ENCODE assay signal across 17 cellular contexts in the genomic region with DNA sequence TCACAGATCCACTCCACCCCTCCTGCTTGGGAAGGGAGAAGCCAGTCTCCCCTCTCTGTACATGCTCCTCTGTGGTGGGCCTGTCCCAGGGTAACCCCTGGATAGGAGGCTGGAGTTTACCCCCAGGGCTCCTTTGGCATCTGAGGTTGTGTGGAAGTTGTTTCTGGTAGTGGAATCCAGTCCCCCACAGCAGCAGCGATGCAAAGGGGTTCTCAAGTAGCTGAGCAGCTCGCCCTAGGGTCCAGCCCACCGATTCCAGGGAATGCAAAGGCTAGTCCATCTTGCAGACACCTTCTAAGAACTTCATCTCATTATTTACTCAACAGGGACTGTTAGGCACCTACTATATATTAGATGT. TPM values are rescaled to one million over a fixed set of nuclear protein-coding genes. Genes with fewer than 3 reads are reported as not detected.
A peak's percentile ranks its signal among the peaks of the same experiment; 100 is the strongest.
DNase-seq lines count a peak whose midpoint lies in the region; ATAC-seq and TF ChIP-seq lines count a peak whose summit lies in the region.
"Had no signal": no experiment of that assay in that cellular context is flagged by ENCODE, and none has a peak within 500 bp of the region (broad histone marks: within the 10 kb centered on the region; RNA-seq: fewer than 3 reads in every experiment).

No MANE protein-coding gene starts in this region.

- no peak overlapping the region for H3K27ac ChIP-seq in HEK293 (ENCODE audit: extremely low read depth, low read depth, low read length)
- no peak overlapping the region for H3K27ac ChIP-seq in upper lobe of left lung
- H3K27ac ChIP-seq: colonic mucosa, left lung, prostate gland had no signal

- H3K4me3 ChIP-seq in HEK293 (ENCODE audit: low read depth, low read length) (no peak overlapping the region), upper lobe of left lung (no peak overlapping the region)
- H3K4me3 ChIP-seq: MG63 had no signal

- CTCF ChIA-PET in activated CD4-positive, alpha-beta T cell treated with anti-CD3 and anti-CD28 coated beads, Interleukin-2, amount 10 ng/mL, durations not matched to agents 7 days and 5 days (lab: Charles Lee) = interaction anchor here (0.5 to 3.2 kb wide), 5 partner anchors 9 to 969 kb away, joined by 3 to 21 read pairs (median 4); no protein-coding TSS in a partner anchor
- CTCF ChIA-PET in HEK293 (lab: Yijun Ruan, JAX) = interaction anchor here (0.9 to 3.2 kb wide), 3 partner anchors 18 to 68 kb away, joined by 3 to 15 read pairs (median 9); no protein-coding TSS in a partner anchor

- ATAC-seq in activated naive CD8-positive, alpha-beta T cell treated with anti-CD3 and anti-CD28 coated beads, Interleukin-2, amount 10 ng/mL, durations not matched to agents 7 days and 5 days (ENCODE audit: low read depth) = peak; percentile 8
- ATAC-seq in GM21576 (IDR thresholded peaks at IDR 0.05; ENCODE audit: unreplicated experiment) (no peak), upper lobe of left lung (ENCODE audit: low FRiP score in 2 of 2) (no peak), HG03280 (IDR thresholded peaks at IDR 0.05; ENCODE audit: unreplicated experiment) (no peak)

- H3K4me1 ChIP-seq in HEK293 (ENCODE audit: control insufficient read depth, insufficient read depth, low read length) (no peaks in the 10 kb centered on the region), upper lobe of left lung (peaks cover 7 to 11% (median 8%) of the 10 kb centered on the region in 4 donors)
- H3K4me1 ChIP-seq: prostate gland had no signal

- H3K27me3 Mint-ChIP-seq in activated CD4-positive, alpha-beta T cell treated with anti-CD3 and anti-CD28 coated beads, Interleukin-2, amount 10 ng/mL, durations not matched to agents 7 days and 5 days = peaks cover 4% of the 10 kb centered on the region
- no peaks in the 10 kb centered on the region for H3K27me3 Mint-ChIP-seq in activated naive CD8-positive, alpha-beta T cell treated with anti-CD3 and anti-CD28 coated beads, Interleukin-2, amount 10 ng/mL, durations not matched to agents 7 days and 5 days
- peaks cover 3% of the 10 kb centered on the region for H3K27me3 Mint-ChIP-seq in nephron progenitor cell (ENCODE audit: low read depth, poor library complexity)

- no peak overlapping the region for H3K4me3 Mint-ChIP-seq in activated CD4-positive, alpha-beta T cell treated with anti-CD3 and anti-CD28 coated beads, Interleukin-2, amount 10 ng/mL, durations not matched to agents 7 days and 5 days
- H3K4me3 Mint-ChIP-seq in activated naive CD8-positive, alpha-beta T cell treated with anti-CD3 and anti-CD28 coated beads, Interleukin-2, amount 10 ng/mL, durations not matched to agents 7 days and 5 days = peak overlapping the region; percentile 72
- H3K4me3 Mint-ChIP-seq in nephron progenitor cell = peak overlapping the region; percentile 19

- TF ChIP-seq EP300 in upper lobe of left lung (IDR thresholded peaks at IDR 0.05) = no peak

- peaks cover 0 to 8% (median 0%) of the 10 kb centered on the region in 4 donors for H3K27me3 ChIP-seq in upper lobe of left lung
- H3K27me3 ChIP-seq: MG63 had no signal

- DNase-seq in activated CD4-positive, alpha-beta T cell treated with anti-CD3 and anti-CD28 coated beads, Interleukin-2, amount 10 ng/mL, durations not matched to agents 7 days and 5 days = no peak
- no peak for DNase-seq in activated CD4-positive, alpha-beta T cell treated with anti-CD3 and anti-CD28 coated beads, Interleukin-2, amount 50 U/mL, for 48 hours
- DNase-seq in activated naive CD8-positive, alpha-beta T cell treated with anti-CD3 and anti-CD28 coated beads, Interleukin-2, amount 10 ng/mL, durations not matched to agents 7 days and 5 days = no peak
- no peak for DNase-seq in nephron progenitor cell
- no peak for DNase-seq in upper lobe of left lung
- DNase-seq: colonic mucosa, foreskin melanocyte, MG63, NCI-H2029 treated with DMSO at 0.1 percent for 48 hours, NCI-H510A treated with DMSO at 0.1 percent for 48 hours, SIG-M5 had no signal

- peaks cover 8% of the 10 kb centered on the region for H3K36me3 Mint-ChIP-seq in activated CD4-positive, alpha-beta T cell treated with anti-CD3 and anti-CD28 coated beads, Interleukin-2, amount 10 ng/mL, durations not matched to agents 7 days and 5 days (ENCODE audit: low read depth)
- H3K36me3 Mint-ChIP-seq in activated naive CD8-positive, alpha-beta T cell treated with anti-CD3 and anti-CD28 coated beads, Interleukin-2, amount 10 ng/mL, durations not matched to agents 7 days and 5 days = no peaks in the 10 kb centered on the region
- no peaks in the 10 kb centered on the region for H3K36me3 Mint-ChIP-seq in nephron progenitor cell (ENCODE audit: low read depth)

- peaks cover 72% of the 10 kb centered on the region for H3K4me1 Mint-ChIP-seq in activated CD4-positive, alpha-beta T cell treated with anti-CD3 and anti-CD28 coated beads, Interleukin-2, amount 10 ng/mL, durations not matched to agents 7 days and 5 days
- H3K4me1 Mint-ChIP-seq in activated naive CD8-positive, alpha-beta T cell treated with anti-CD3 and anti-CD28 coated beads, Interleukin-2, amount 10 ng/mL, durations not matched to agents 7 days and 5 days = peaks cover 29% of the 10 kb centered on the region
- H3K4me1 Mint-ChIP-seq in nephron progenitor cell = peaks cover 30% of the 10 kb centered on the region

- 86 to 92% methylated on average over 3 of the region's 3 CpGs for WGBS in upper lobe of left lung, 2 donors

- H3K9me3 ChIP-seq in HEK293 (ENCODE audit: control insufficient read depth, insufficient read depth, low read depth, low read length) (no peaks in the 10 kb centered on the region), upper lobe of left lung (no peaks in the 10 kb centered on the region)
- H3K9me3 ChIP-seq: colonic mucosa, left lung, MG63, prostate gland had no signal

- H3K36me3 ChIP-seq in HEK293 (ENCODE audit: control insufficient read depth in 2 of 2, insufficient read depth in 1 of 2, low read length in 2 of 2) (no peaks in the 10 kb centered on the region), upper lobe of left lung (no peaks in the 10 kb centered on the region)
- H3K36me3 ChIP-seq: colonic mucosa, left lung, MG63, prostate gland had no signal

- POLR2A ChIA-PET in activated CD4-positive, alpha-beta T cell treated with anti-CD3 and anti-CD28 coated beads, Interleukin-2, amount 10 ng/mL, durations not matched to agents 7 days and 5 days (lab: Charles Lee) = no interaction called here
- POLR2A ChIA-PET in HEK293 (lab: Yijun Ruan, JAX) = interaction anchor here (1.2 kb wide), 1 partner anchor 21 kb away, joined by 3 read pairs; no protein-coding TSS in a partner anchor
- POLR2A ChIA-PET in activated naive CD8-positive, alpha-beta T cell treated with anti-CD3 and anti-CD28 coated beads, Interleukin-2, amount 10 ng/mL, durations not matched to agents 7 days and 5 days (lab: Charles Lee) = no interaction called here

- peak overlapping the region; percentile 85 for H3K27ac Mint-ChIP-seq in activated CD4-positive, alpha-beta T cell treated with anti-CD3 and anti-CD28 coated beads, Interleukin-2, amount 10 ng/mL, durations not matched to agents 7 days and 5 days
- peak overlapping the region; percentile 1 for H3K27ac Mint-ChIP-seq in activated naive CD8-positive, alpha-beta T cell treated with anti-CD3 and anti-CD28 coated beads, Interleukin-2, amount 10 ng/mL, durations not matched to agents 7 days and 5 days
- no peak overlapping the region for H3K27ac Mint-ChIP-seq in nephron progenitor cell

- no peak for TF ChIP-seq CTCF in HEK293 (tag by site-specific recombination; IDR thresholded peaks at IDR 0.05)
- TF ChIP-seq CTCF in nephron progenitor cell (IDR thresholded peaks at IDR 0.05) = no peak
- TF ChIP-seq CTCF in upper lobe of left lung (IDR thresholded peaks at IDR 0.05) = no peak

- no peak for TF ChIP-seq POLR2A in upper lobe of left lung (IDR thresholded peaks at IDR 0.05)

- H3K9me3 Mint-ChIP-seq in activated CD4-positive, alpha-beta T cell treated with anti-CD3 and anti-CD28 coated beads, Interleukin-2, amount 10 ng/mL, durations not matched to agents 7 days and 5 days = peaks cover 2% of the 10 kb centered on the region
- H3K9me3 Mint-ChIP-seq in activated naive CD8-positive, alpha-beta T cell treated with anti-CD3 and anti-CD28 coated beads, Interleukin-2, amount 10 ng/mL, durations not matched to agents 7 days and 5 days = no peaks in the 10 kb centered on the region
- H3K9me3 Mint-ChIP-seq in nephron progenitor cell = no peaks in the 10 kb centered on the region
- H3K9me3 Mint-ChIP-seq: activated T-helper 2 cell treated with anti-CD3 and anti-CD28 coated beads, Interferon-gamma antibody, Interleukin-2, Interleukin-4, amounts not matched to agents 10 μg/mL and 5 μg/mL and 100 μg/mL, durations not matched to agents 14 hours and 24 hours and 36 hours had no signal

TF ChIP-seq in HEK293, 187 proteins besides CTCF, POLR2A, EP300 and RAD21:
- TF ChIP-seq ZNF76 (tag by site-specific recombination; IDR thresholded peaks at IDR 0.05; ENCODE audit: borderline replicate concordance, low read depth) (no peak), GLIS1 (tag by site-specific recombination; IDR thresholded peaks at IDR 0.05) (peak; percentile 57), ZNF777 (tag by site-specific recombination; IDR thresholded peaks at IDR 0.05; ENCODE audit: borderline replicate concordance) (no peak), ZSCAN23 (tag by site-specific recombination; IDR thresholded peaks at IDR 0.05) (no peak), ZNF654 (tag by site-specific recombination; IDR thresholded peaks at IDR 0.05; ENCODE audit: low read depth) (no peak), ZNF169 (tag by site-specific recombination; IDR thresholded peaks at IDR 0.05) (no peak)
TF ChIP-seq in HEK293: peak in this region for 1.

RNA-seq across cellular contexts. Expression of a gene that starts 42.7 kb away (rescaled TPM):
- 100 to 1,000 TPM; 271 to 283 TPM for total RNA-seq in activated CD4-positive, alpha-beta T cell treated with anti-CD3 and anti-CD28 coated beads, Interleukin-2, amount 10 ng/mL, durations not matched to agents 7 days and 5 days
- 100 to 1,000 TPM; 283 to 315 TPM for total RNA-seq in activated naive CD8-positive, alpha-beta T cell treated with anti-CD3 and anti-CD28 coated beads, Interleukin-2, amount 10 ng/mL, durations not matched to agents 7 days and 5 days
- 1 to 10 TPM; 3.5 to 7.4 (median 5.8) TPM for total RNA-seq in upper lobe of left lung

Comparison
In these comparisons a context has a peak if more than half of its experiments do, and no peak if none do; other contexts are left out.
1. RNA of a gene that starts 42.7 kb away (total RNA-seq): 283 to 315 TPM in activated naive CD8-positive, alpha-beta T cell treated with anti-CD3 and anti-CD28 coated beads, Interleukin-2, amount 10 ng/mL, durations not matched to agents 7 days and 5 days and 271 to 283 TPM in activated CD4-positive, alpha-beta T cell treated with anti-CD3 and anti-CD28 coated beads, Interleukin-2, amount 10 ng/mL, durations not matched to agents 7 days and 5 days; 3.5 to 7.4 TPM in upper lobe of left lung; every median in the first group is over 10 times any median in the second.